In genomic region chr6:17630511-17631073, GRCh38 we compare ENCODE assay signal across 16 cellular contexts. TPM values are rescaled to one million over a fixed set of nuclear protein-coding genes. Genes with fewer than 3 reads are reported as not detected.
DNase-seq lines count a peak whose midpoint lies in the region; ATAC-seq and TF ChIP-seq lines count a peak whose summit lies in the region.
"Had no signal": no experiment of that assay in that cellular context is flagged by ENCODE, and none has a peak within 500 bp of the region (broad histone marks: within the 10 kb centered on the region; RNA-seq: fewer than 3 reads in every experiment).

No MANE protein-coding gene starts in this region.

- ATAC-seq in CD8-positive, alpha-beta T cell, result no peak
- no peak for ATAC-seq in HG03520 (IDR thresholded peaks at IDR 0.05; ENCODE audit: unreplicated experiment)

- H3K9me3 ChIP-seq in CD8-positive, alpha-beta memory T cell (ENCODE audit: low read length), result no peaks in the 10 kb centered on the region
- no peaks in the 10 kb centered on the region for H3K9me3 ChIP-seq in neutrophil
- H3K9me3 ChIP-seq in CD8-positive, alpha-beta T cell (ENCODE audit: low read length), result no peaks in the 10 kb centered on the region

- H3K4me3 ChIP-seq in CD8-positive, alpha-beta memory T cell (ENCODE audit: low read length), result no peak overlapping the region
- H3K4me3 ChIP-seq in fibroblast of villous mesenchyme (ENCODE audit: low read depth, low read length) (no peak overlapping the region), neutrophil (ENCODE audit: low read depth in 1 of 2, low read length in 1 of 2) (no peak overlapping the region)
- H3K4me3 ChIP-seq in CD8-positive, alpha-beta T cell (ENCODE audit: low read depth, low read length), result no peak overlapping the region

- no peak overlapping the region for H3K27ac ChIP-seq in CD8-positive, alpha-beta memory T cell (ENCODE audit: low read depth, low read length)
- H3K27ac ChIP-seq in neutrophil, result peak overlapping the region; percentile 59
- no peak overlapping the region for H3K27ac ChIP-seq in CD8-positive, alpha-beta T cell (ENCODE audit: low read depth, low read length)
- H3K27ac ChIP-seq: RWPE1 had no signal

- no peaks in the 10 kb centered on the region for H3K27me3 Mint-ChIP-seq in CD8-positive, alpha-beta memory T cell
- H3K27me3 Mint-ChIP-seq in CD8-positive, alpha-beta T cell (ENCODE audit: low read depth), result no peaks in the 10 kb centered on the region
- H3K27me3 Mint-ChIP-seq: type B pancreatic cell had no signal

- TF ChIP-seq CTCF in fibroblast of villous mesenchyme (IDR thresholded peaks at IDR 0.05; ENCODE audit: insufficient read depth, low read depth, low read length) (no peak), neutrophil (IDR thresholded peaks at IDR 0.05) (no peak)
- TF ChIP-seq CTCF in CD8-positive, alpha-beta T cell (IDR thresholded peaks at IDR 0.05), result no peak

- no peaks in the 10 kb centered on the region for H3K27me3 ChIP-seq in CD8-positive, alpha-beta memory T cell (ENCODE audit: insufficient read depth, low read length, poor library complexity, severe bottlenecking)
- no peaks in the 10 kb centered on the region for H3K27me3 ChIP-seq in neutrophil
- no peaks in the 10 kb centered on the region for H3K27me3 ChIP-seq in CD8-positive, alpha-beta T cell (ENCODE audit: insufficient read depth, low read length)

- CTCF ChIA-PET in CD8-positive, alpha-beta memory T cell (lab: Charles Lee), result no interaction called here
- CTCF ChIA-PET in CD8-positive, alpha-beta T cell (lab: Charles Lee), result interaction anchor here (1.1 kb wide), 1 partner anchor 49 kb away, joined by 3 read pairs; no protein-coding TSS in a partner anchor

- no peak overlapping the region for H3K4me3 Mint-ChIP-seq in CD8-positive, alpha-beta memory T cell
- H3K4me3 Mint-ChIP-seq in CD8-positive, alpha-beta T cell, result no peak overlapping the region
- H3K4me3 Mint-ChIP-seq: type B pancreatic cell had no signal

- POLR2A ChIA-PET in CD8-positive, alpha-beta memory T cell (lab: Charles Lee), result no interaction called here
- POLR2A ChIA-PET in CD8-positive, alpha-beta T cell (lab: Charles Lee), result interaction anchor here (0.5 to 1.6 kb wide), 3 partner anchors 13 to 161 kb away, joined by 3 to 5 read pairs (median 3); partner anchors contain the start of gene FAM8A1

- no peak for DNase-seq in CD8-positive, alpha-beta memory T cell
- DNase-seq in NCI-H510A treated with DMSO at 0.1 percent for 48 hours (lab: John Stamatoyannopoulos, UW), result peak; percentile 46
- DNase-seq in fibroblast of villous mesenchyme (ENCODE audit: low read depth), result peak; percentile 50
- DNase-seq in CD8-positive, alpha-beta T cell, result no peak
- no peak for DNase-seq in NOMO-1 treated with dmso at 0.1 percent for 144 hours (lab: John Stamatoyannopoulos, UW; ENCODE audit: unreplicated experiment)
- DNase-seq: activated CD4-positive, alpha-beta T cell treated with anti-CD3 and anti-CD28 coated beads, Interleukin-2, amount 50 U/mL, for 4 hours; activated gamma-delta T cell; islet precursor cell; MV-4-11; retina; stimulated activated CD4-positive, alpha-beta T cell treated with anti-CD3 and anti-CD28 coated beads, Interleukin-2, amount 100 ng/mL, for 24 hours; T-helper 9 cell had no signal

- peaks cover 4 to 69% (median 19%) of the 10 kb centered on the region in 3 donors for H3K36me3 Mint-ChIP-seq in CD8-positive, alpha-beta memory T cell
- H3K36me3 Mint-ChIP-seq in CD8-positive, alpha-beta T cell, result peaks cover 67% of the 10 kb centered on the region

- H3K9me3 Mint-ChIP-seq in CD8-positive, alpha-beta memory T cell, result no peaks in the 10 kb centered on the region
- H3K9me3 Mint-ChIP-seq in CD8-positive, alpha-beta T cell, result no peaks in the 10 kb centered on the region
- H3K9me3 Mint-ChIP-seq: type B pancreatic cell had no signal

- peaks cover 16% of the 10 kb centered on the region for H3K36me3 ChIP-seq in CD8-positive, alpha-beta memory T cell (ENCODE audit: insufficient read depth, low read length)
- peaks cover 50% of the 10 kb centered on the region for H3K36me3 ChIP-seq in neutrophil
- H3K36me3 ChIP-seq in CD8-positive, alpha-beta T cell (ENCODE audit: insufficient read depth, low read length), result peaks cover 23% of the 10 kb centered on the region

- peaks cover 54 to 80% (median 59%) of the 10 kb centered on the region in 3 donors for H3K4me1 Mint-ChIP-seq in CD8-positive, alpha-beta memory T cell
- peaks cover 51% of the 10 kb centered on the region for H3K4me1 Mint-ChIP-seq in CD8-positive, alpha-beta T cell (ENCODE audit: low read depth)

- intact Hi-C loops in CD8-positive, alpha-beta T cell (cut with DNase I, micrococcal nuclease), result loop anchor here in 1 of 2 experiments (10.0 kb wide), 1 partner anchor 46 kb away; no protein-coding TSS in a partner anchor

- H3K27ac Mint-ChIP-seq in CD8-positive, alpha-beta memory T cell, result peak overlapping the region in 7 of 8 donors; percentile 39 to 93 (median 64)
- no peak overlapping the region for H3K27ac Mint-ChIP-seq in CD8-positive, alpha-beta T cell

- H3K4me1 ChIP-seq in CD8-positive, alpha-beta memory T cell (ENCODE audit: insufficient read depth, low read length), result peaks cover 24% of the 10 kb centered on the region
- H3K4me1 ChIP-seq in neutrophil (ENCODE audit: control insufficient read depth in 1 of 2, insufficient read depth in 1 of 2, low read depth in 1 of 2, low read length in 1 of 2), result peaks cover 3 to 12% of the 10 kb centered on the region in 2 experiments
- H3K4me1 ChIP-seq in CD8-positive, alpha-beta T cell (ENCODE audit: insufficient read depth, low read length), result peaks cover 24% of the 10 kb centered on the region

RNA-seq across cellular contexts. Expression of gene FAM8A1, which starts 30.5 kb away (rescaled TPM):
- 1 to 10 TPM; 4.7 to 5.1 TPM for total RNA-seq in CD8-positive, alpha-beta memory T cell
- polyA plus RNA-seq in CD8-positive, alpha-beta memory T cell, result 8.3 TPM
- total RNA-seq in fibroblast of villous mesenchyme, result 16.8 and 22.0 TPM in 2 replicates
- 10 to 100 TPM; 17.6 to 17.8 TPM for total RNA-seq in CD8-positive, alpha-beta T cell

Comparison
In these comparisons a context has a peak if more than half of its experiments do, and no peak if none do; other contexts are left out.
1. DNase-seq: peak in NCI-H510A treated with DMSO at 0.1 percent for 48 hours (single experiment) and fibroblast of villous mesenchyme (single experiment); none in CD8-positive, alpha-beta memory T cell (0 of 5), CD8-positive, alpha-beta T cell (0 of 7) and NOMO-1 treated with dmso at 0.1 percent for 144 hours (single experiment).